8 cellular contexts compared by ENCODE assay signal in genomic region chr10:32139223-32140073, GRCh38.
A peak's percentile ranks its signal among the peaks of the same experiment; 100 is the strongest.
DNase-seq lines count a peak whose midpoint lies in the region; ATAC-seq and TF ChIP-seq lines count a peak whose summit lies in the region.

No MANE protein-coding gene starts in this region.

- H3K27ac ChIP-seq in right cardiac atrium (ENCODE audit: low read length): peak overlapping the region; percentile 38
- H3K27ac ChIP-seq in WERI-Rb-1: no peak overlapping the region

- 43% methylated on average over 12 of the region's 12 CpGs for WGBS in right cardiac atrium

- ATAC-seq in right cardiac atrium (peak; percentile 97), GM21529 (IDR thresholded peaks at IDR 0.05; ENCODE audit: unreplicated experiment) (no peak)

- TF ChIP-seq CTCF in Calu3 (IDR thresholded peaks at IDR 0.05; ENCODE audit: unreplicated experiment) (no peak), retinal pigment epithelial cell (conservative IDR thresholded peaks at IDR 0.05; ENCODE audit: low read depth, low read length) (peak; percentile 4), WERI-Rb-1 (IDR thresholded peaks at IDR 0.05; ENCODE audit: low read depth, low read length) (no peak)

- H3K27ac Mint-ChIP-seq in Calu3 (ENCODE audit: unreplicated experiment): peak overlapping the region; percentile 66
- H3K27ac Mint-ChIP-seq in activated T-helper 2 cell treated with anti-CD3 and anti-CD28 coated beads, Interferon-gamma antibody, Interleukin-2, Interleukin-4, amounts not matched to agents 10 μg/mL and 5 μg/mL and 100 μg/mL, durations not matched to agents 14 hours and 24 hours and 36 hours: no peak overlapping the region

- no peaks in the 10 kb centered on the region for H3K9me3 ChIP-seq in right cardiac atrium (ENCODE audit: control insufficient read depth, low read length)
- H3K9me3 ChIP-seq in WERI-Rb-1 (ENCODE audit: severe bottlenecking): no peaks in the 10 kb centered on the region

- H3K36me3 Mint-ChIP-seq in Calu3 (ENCODE audit: insufficient read depth, unreplicated experiment): peaks cover 6% of the 10 kb centered on the region
- no peaks in the 10 kb centered on the region for H3K36me3 Mint-ChIP-seq in activated T-helper 2 cell treated with anti-CD3 and anti-CD28 coated beads, Interferon-gamma antibody, Interleukin-2, Interleukin-4, amounts not matched to agents 10 μg/mL and 5 μg/mL and 100 μg/mL, durations not matched to agents 14 hours and 24 hours and 36 hours (ENCODE audit: low read depth)

- H3K4me1 Mint-ChIP-seq in Calu3 (ENCODE audit: low read depth, unreplicated experiment): peaks cover 18% of the 10 kb centered on the region
- H3K4me1 Mint-ChIP-seq in activated T-helper 2 cell treated with anti-CD3 and anti-CD28 coated beads, Interferon-gamma antibody, Interleukin-2, Interleukin-4, amounts not matched to agents 10 μg/mL and 5 μg/mL and 100 μg/mL, durations not matched to agents 14 hours and 24 hours and 36 hours (ENCODE audit: low read depth): peaks cover 9% of the 10 kb centered on the region

- no peaks in the 10 kb centered on the region for H3K27me3 ChIP-seq in right cardiac atrium (ENCODE audit: control insufficient read depth, insufficient read depth)
- no peaks in the 10 kb centered on the region for H3K27me3 ChIP-seq in WERI-Rb-1 (ENCODE audit: insufficient read depth, low read depth, severe bottlenecking)

- no peak overlapping the region for H3K4me3 ChIP-seq in right cardiac atrium (ENCODE audit: low read length)
- no peak overlapping the region for H3K4me3 ChIP-seq in retinal pigment epithelial cell (ENCODE audit: low read length)
- no peak overlapping the region for H3K4me3 ChIP-seq in WERI-Rb-1 (ENCODE audit: low read depth, low read length)

- no peaks in the 10 kb centered on the region for H3K36me3 ChIP-seq in WERI-Rb-1

- DNase-seq in Calu3 (peak; percentile 85), LHCN-M2 (ENCODE audit: low read depth) (peak; percentile 98), right cardiac atrium (peak; percentile 89 to 90 (median 90)), retinal pigment epithelial cell (ENCODE audit: low read depth) (peak; percentile 93), WERI-Rb-1 (no peak), NCI-H1436 (lab: John Stamatoyannopoulos, UW) (no peak)
- DNase-seq in activated T-helper 2 cell treated with anti-CD3 and anti-CD28 coated beads, Interferon-gamma antibody, Interleukin-2, Interleukin-4, amounts not matched to agents 10 μg/mL and 5 μg/mL and 100 μg/mL, durations not matched to agents 14 hours and 24 hours and 36 hours (ENCODE audit: low spot score): peak; percentile 24

- CTCF ChIA-PET in Calu3 (lab: Charles Lee): interaction anchor here (0.5 to 1.1 kb wide), 6 partner anchors 26 to 226 kb away, joined by 3 to 6 read pairs (median 3); no protein-coding TSS in a partner anchor

- intact Hi-C loops in Calu3 (cut with micrococcal nuclease; ENCODE audit: unreplicated experiment): loop anchor here (10.0 kb wide), 1 partner anchor 65 kb away; no protein-coding TSS in a partner anchor
- intact Hi-C loops in activated T-helper 2 cell treated with anti-CD3 and anti-CD28 coated beads, Interferon-gamma antibody, Interleukin-2, Interleukin-4, amounts not matched to agents 10 μg/mL and 5 μg/mL and 100 μg/mL, durations not matched to agents 14 hours and 24 hours and 36 hours (cut with micrococcal nuclease): no loop called here
- intact Hi-C loops in right cardiac atrium (cut with DNase I): no loop called here

- no peaks in the 10 kb centered on the region for H3K27me3 Mint-ChIP-seq in Calu3 (ENCODE audit: unreplicated experiment)
- H3K27me3 Mint-ChIP-seq in activated T-helper 2 cell treated with anti-CD3 and anti-CD28 coated beads, Interferon-gamma antibody, Interleukin-2, Interleukin-4, amounts not matched to agents 10 μg/mL and 5 μg/mL and 100 μg/mL, durations not matched to agents 14 hours and 24 hours and 36 hours (ENCODE audit: low read depth): no peaks in the 10 kb centered on the region

- H3K4me1 ChIP-seq in right cardiac atrium (ENCODE audit: control insufficient read depth, insufficient read depth, low read length): peaks cover 10% of the 10 kb centered on the region

- no peaks in the 10 kb centered on the region for H3K9me3 Mint-ChIP-seq in Calu3 (ENCODE audit: low read depth, unreplicated experiment)
- H3K9me3 Mint-ChIP-seq in activated T-helper 2 cell treated with anti-CD3 and anti-CD28 coated beads, Interferon-gamma antibody, Interleukin-2, Interleukin-4, amounts not matched to agents 10 μg/mL and 5 μg/mL and 100 μg/mL, durations not matched to agents 14 hours and 24 hours and 36 hours: no peaks in the 10 kb centered on the region

- H3K4me3 Mint-ChIP-seq in Calu3 (ENCODE audit: low read depth, unreplicated experiment): peak overlapping the region; percentile 7
- H3K4me3 Mint-ChIP-seq in activated T-helper 2 cell treated with anti-CD3 and anti-CD28 coated beads, Interferon-gamma antibody, Interleukin-2, Interleukin-4, amounts not matched to agents 10 μg/mL and 5 μg/mL and 100 μg/mL, durations not matched to agents 14 hours and 24 hours and 36 hours (ENCODE audit: low read depth): no peak overlapping the region

- no TSS peak for BruUV-seq in Calu3 (replicated peaks; lab: Mats Ljungman, UMichigan)

Comparison
In these comparisons a context has a peak if more than half of its experiments do, and no peak if none do; other contexts are left out.
1. DNase-seq: peak in Calu3 (single experiment), LHCN-M2 (single experiment), activated T-helper 2 cell treated with anti-CD3 and anti-CD28 coated beads, Interferon-gamma antibody, Interleukin-2, Interleukin-4, amounts not matched to agents 10 μg/mL and 5 μg/mL and 100 μg/mL, durations not matched to agents 14 hours and 24 hours and 36 hours (single experiment), right cardiac atrium (3 of 3) and retinal pigment epithelial cell (single experiment); none in WERI-Rb-1 (single experiment) and NCI-H1436 (single experiment).